8 cellular contexts compared by ENCODE assay signal in the genomic region with DNA sequence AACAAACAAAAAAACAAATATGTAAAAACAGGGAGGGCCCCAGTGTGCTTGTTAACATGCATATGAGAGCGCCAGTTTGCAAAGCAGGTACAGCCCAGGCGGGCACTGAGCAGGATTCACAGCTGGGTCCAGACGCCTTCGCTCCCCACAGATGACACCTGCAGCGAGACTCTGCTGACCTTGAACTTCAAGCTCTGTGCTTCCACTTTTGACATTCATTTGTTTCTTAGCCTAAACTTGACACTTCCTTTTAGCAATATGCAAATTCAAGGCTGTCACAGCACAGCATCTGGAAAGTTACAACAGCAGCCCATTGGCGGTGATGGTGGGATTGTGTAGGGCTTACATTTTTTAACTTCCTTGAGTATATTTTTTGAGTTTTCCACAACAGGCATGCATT.
DNase-seq lines count a peak whose midpoint lies in the region; ATAC-seq and TF ChIP-seq lines count a peak whose summit lies in the region.

No MANE protein-coding gene starts in this region.

- intact Hi-C loops in cardiac septum (cut with DNase I): no loop called here
- intact Hi-C loops in left cardiac atrium (cut with DNase I): no loop called here
- intact Hi-C loops in upper lobe of right lung (cut with DNase I): no loop called here

- peak overlapping the region; percentile 58 for H3K9ac ChIP-seq in MM.1S (ENCODE audit: low read length)

- peak overlapping the region; percentile 97 for H3K4me2 ChIP-seq in MM.1S (ENCODE audit: low read depth, low read length)

- no peaks in the 10 kb centered on the region for H4K20me1 ChIP-seq in MM.1S (ENCODE audit: insufficient read depth, low read length)

- ATAC-seq in left cardiac atrium: no peak
- ATAC-seq in HG02763 (IDR thresholded peaks at IDR 0.05; ENCODE audit: unreplicated experiment): peak; percentile 81
- peak; percentile 6 for ATAC-seq in upper lobe of right lung

- H3K9me3 ChIP-seq in MM.1S (replicated peaks; ENCODE audit: insufficient read depth, low read length) (no peaks in the 10 kb centered on the region), upper lobe of right lung (no peaks in the 10 kb centered on the region)

- peaks cover 27% of the 10 kb centered on the region for H3F3A ChIP-seq in MM.1S (ENCODE audit: insufficient read depth, low read length)

- H3K79me2 ChIP-seq in MM.1S (ENCODE audit: low read length): no peaks in the 10 kb centered on the region

- no peaks in the 10 kb centered on the region for H3K9me2 ChIP-seq in MM.1S (replicated peaks; ENCODE audit: insufficient read depth, low read length)

- no peaks in the 10 kb centered on the region for H3K27me3 ChIP-seq in MM.1S (replicated peaks; ENCODE audit: insufficient read depth, low read length)
- no peaks in the 10 kb centered on the region for H3K27me3 ChIP-seq in upper lobe of right lung

- H3K27ac ChIP-seq in MM.1S (ENCODE audit: low read length): peak overlapping the region; percentile 89
- peak overlapping the region; percentile 66 for H3K27ac ChIP-seq in upper lobe of right lung

- no peaks in the 10 kb centered on the region for H3K36me3 ChIP-seq in MM.1S (replicated peaks; ENCODE audit: insufficient read depth, low read length)
- H3K36me3 ChIP-seq in upper lobe of right lung: no peaks in the 10 kb centered on the region

- H3K4me3 ChIP-seq in MM.1S (ENCODE audit: low read length): peak overlapping the region; percentile 42; the same call in 1 of the 2 replicates
- no peak overlapping the region for H3K4me3 ChIP-seq in upper lobe of right lung

- peaks cover 33% of the 10 kb centered on the region for H3K4me1 ChIP-seq in MM.1S (ENCODE audit: low read length)
- peaks cover 6% of the 10 kb centered on the region for H3K4me1 ChIP-seq in upper lobe of right lung

- H2AFZ ChIP-seq in MM.1S (ENCODE audit: low read length): peak overlapping the region; percentile 58

- TF ChIP-seq CTCF in MM.1S (IDR thresholded peaks at IDR 0.05; ENCODE audit: low read length) (no peak), upper lobe of right lung (IDR thresholded peaks at IDR 0.05) (no peak)

- DNase-seq in cardiac septum (ENCODE audit: low spot score) (peak; percentile 63), left cardiac atrium (no peak), MM.1S (peak; percentile 98), upper lobe of right lung (no peak), globus pallidus (ENCODE audit: low spot score) (no peak), mucosa of gallbladder (ENCODE audit: low spot score) (no peak)
- DNase-seq in activated effector memory CD4-positive, alpha-beta T cell treated with Interleukin-2 at 50 U/mL for 16 hours: no peak

Comparison
In these comparisons a context has a peak if more than half of its experiments do, and no peak if none do; other contexts are left out.
1. DNase-seq: peak in cardiac septum (single experiment) and MM.1S (single experiment); none in left cardiac atrium (single experiment), upper lobe of right lung (single experiment), globus pallidus (single experiment), mucosa of gallbladder (single experiment) and activated effector memory CD4-positive, alpha-beta T cell treated with Interleukin-2 at 50 U/mL for 16 hours (single experiment).
2. ATAC-seq: peak in HG02763 (single experiment) and upper lobe of right lung (single experiment); none in left cardiac atrium (0 of 2).